In genomic region chr10:94402204-94403033, GRCh38 we compare ENCODE assay signal across 8 cellular contexts. TPM values are rescaled to one million over a fixed set of nuclear protein-coding genes. Genes with fewer than 3 reads are reported as not detected.
A peak's percentile ranks its signal among the peaks of the same experiment; 100 is the strongest.
DNase-seq lines count a peak whose midpoint lies in the region; ATAC-seq and TF ChIP-seq lines count a peak whose summit lies in the region.

Gene TBC1D12, plus strand, starts transcription at chr10:94402541. Its CDS starts 73 bp downstream, at chr10:94402614.

- H3K27me3 Mint-ChIP-seq in Calu3 (ENCODE audit: unreplicated experiment) = no peaks in the 10 kb centered on the region

- peak within 1 kb of the TSS; percentile 71 for H3K4me2 ChIP-seq in fibroblast of lung (ENCODE audit: extremely low read depth, insufficient read depth, low read length)

- CTCF ChIA-PET in Calu3 (lab: Charles Lee) = interaction anchor here (0.6 kb wide), 1 partner anchor 44 kb away, joined by 4 read pairs; no protein-coding TSS in a partner anchor

- peaks cover 31% of the 10 kb centered on the region for H3K36me3 Mint-ChIP-seq in Calu3 (ENCODE audit: insufficient read depth, unreplicated experiment)

- H3K9me3 Mint-ChIP-seq in Calu3 (ENCODE audit: low read depth, unreplicated experiment) = no peaks in the 10 kb centered on the region

- intact Hi-C loops in Calu3 (cut with micrococcal nuclease; ENCODE audit: unreplicated experiment) = loop anchor here (2.0 kb wide), 1 partner anchor 40 kb away; the partner anchor contains the start of gene NOC3L

- H3K4me1 ChIP-seq in fibroblast of lung (ENCODE audit: control insufficient read depth, extremely low read depth, insufficient read depth, low read length) = no peaks in the 10 kb centered on the region
- peaks cover 9% of the 10 kb centered on the region for H3K4me1 ChIP-seq in muscle layer of colon (ENCODE audit: insufficient read depth, low read length)

- H3K4me1 Mint-ChIP-seq in Calu3 (ENCODE audit: low read depth, unreplicated experiment) = peaks cover 6% of the 10 kb centered on the region

- DNase-seq in Calu3 = peak; percentile 91
- peak; percentile 83 for DNase-seq in NCI-H748 treated with DMSO at 0.1 percent for 48 hours (lab: John Stamatoyannopoulos, UW)
- peak; percentile 30 for DNase-seq in activated T-cell treated with anti-CD3 and anti-CD28 coated beads for 48 hours (ENCODE audit: low read depth)
- peak; percentile 96 to 97 for DNase-seq in fibroblast of lung (ENCODE audit: low read depth in 2 of 2)
- DNase-seq in substantia nigra (lab: John Stamatoyannopoulos, UW) = peak; percentile 74 to 98 (median 94)

- no peaks in the 10 kb centered on the region for H4K20me1 ChIP-seq in fibroblast of lung (ENCODE audit: control insufficient read depth, extremely low read depth, insufficient read depth, low read length)

- no peaks in the 10 kb centered on the region for H3K9me3 ChIP-seq in fibroblast of lung (ENCODE audit: control insufficient read depth, insufficient read depth, low read depth, low read length)
- H3K9me3 ChIP-seq in muscle layer of colon (ENCODE audit: low read length) = no peaks in the 10 kb centered on the region

- H3K27me3 ChIP-seq in fibroblast of lung (ENCODE audit: control insufficient read depth, insufficient read depth, low read length) = no peaks in the 10 kb centered on the region
- no peaks in the 10 kb centered on the region for H3K27me3 ChIP-seq in muscle layer of colon (ENCODE audit: control insufficient read depth in 1 of 2, insufficient read depth in 2 of 2, low read length in 2 of 2)

- no peak within 1 kb of the TSS for H3K27ac Mint-ChIP-seq in Calu3 (ENCODE audit: unreplicated experiment)

- ATAC-seq in GM19463 (IDR thresholded peaks at IDR 0.05; ENCODE audit: unreplicated experiment) = peak; percentile 79
- peak; percentile 53 for ATAC-seq in HG03558 (IDR thresholded peaks at IDR 0.05; ENCODE audit: extremely low read depth, unreplicated experiment)

- peak within 1 kb of the TSS; percentile 76 for H3K27ac ChIP-seq in fibroblast of lung (ENCODE audit: insufficient read depth, low read length)
- peak within 1 kb of the TSS; percentile 82 for H3K27ac ChIP-seq in muscle layer of colon (ENCODE audit: low read depth, low read length)
- H3K27ac ChIP-seq in substantia nigra (ENCODE audit: low read depth, low read length, poor library complexity, severe bottlenecking) = peak within 1 kb of the TSS; percentile 94

- peak within 1 kb of the TSS; percentile 66 to 89 (median 76) for H3K4me3 ChIP-seq in fibroblast of lung (replicated peaks in 1 of 4; ENCODE audit: control extremely low read depth in 1 of 4, insufficient read depth in 1 of 4, low read depth in 3 of 4, low read length in 4 of 4)
- peak within 1 kb of the TSS; percentile 57 to 93 for H3K4me3 ChIP-seq in muscle layer of colon (ENCODE audit: low read depth in 1 of 2, low read length in 2 of 2)

- peaks cover 32% of the 10 kb centered on the region for H3K79me2 ChIP-seq in fibroblast of lung (ENCODE audit: control insufficient read depth, insufficient read depth, low read length)

- peak within 1 kb of the TSS; percentile 77 for H3K4me3 Mint-ChIP-seq in Calu3 (ENCODE audit: low read depth, unreplicated experiment)

- BruUV-seq in Calu3 (replicated peaks; lab: Mats Ljungman, UMichigan) = no TSS peak

- TF ChIP-seq CTCF in Calu3 (IDR thresholded peaks at IDR 0.05; ENCODE audit: unreplicated experiment) = no peak
- no peak for TF ChIP-seq CTCF in fibroblast of lung (conservative IDR thresholded peaks at IDR 0.05 in 1 of 2, IDR thresholded peaks at IDR 0.05 in 1 of 2; ENCODE audit: low read depth in 1 of 2, low read length in 2 of 2)

- H3K9ac ChIP-seq in fibroblast of lung (ENCODE audit: insufficient read depth, low read length) (peak within 1 kb of the TSS; percentile 85), muscle layer of colon (ENCODE audit: low read length) (peak within 1 kb of the TSS; percentile 32)

- peak within 1 kb of the TSS; percentile 97 for H2AFZ ChIP-seq in fibroblast of lung (ENCODE audit: low read length)

- no peaks in the 10 kb centered on the region for H3K36me3 ChIP-seq in fibroblast of lung (ENCODE audit: control insufficient read depth, insufficient read depth, low read length)
- no peaks in the 10 kb centered on the region for H3K36me3 ChIP-seq in muscle layer of colon (ENCODE audit: insufficient read depth, low read length)

RNA-seq across cellular contexts. Expression of gene TBC1D12, which starts in this region (rescaled TPM):
- total RNA-seq in Calu3 (2022) (5.8 and 6.1 TPM in 2 replicates), fibroblast of lung (11.6 and 13.9 TPM in 2 replicates)
- 5.4 and 7.8 TPM in 2 replicates for polyA plus RNA-seq in fibroblast of lung
- polyA plus RNA-seq in fibroblast of lung (2012) = 4.3 and 6.6 TPM in 2 replicates
- 0.51 and 1.3 TPM in 2 replicates for polyA minus RNA-seq in fibroblast of lung (ENCODE audit: low replicate concordance)

Comparison
In these comparisons a context has a peak if more than half of its experiments do, and no peak if none do; other contexts are left out.
1. Peak in every context shown above with its lines: DNase-seq, ATAC-seq, H3K4me3 ChIP-seq and H3K27ac ChIP-seq.
2. DNase-seq: peak in every context shown above with its lines; median percentile 96 in fibroblast of lung; 94 in substantia nigra; 91 in Calu3; 83 in NCI-H748 treated with DMSO at 0.1 percent for 48 hours; 30 in activated T-cell treated with anti-CD3 and anti-CD28 coated beads for 48 hours.